In the genomic region with DNA sequence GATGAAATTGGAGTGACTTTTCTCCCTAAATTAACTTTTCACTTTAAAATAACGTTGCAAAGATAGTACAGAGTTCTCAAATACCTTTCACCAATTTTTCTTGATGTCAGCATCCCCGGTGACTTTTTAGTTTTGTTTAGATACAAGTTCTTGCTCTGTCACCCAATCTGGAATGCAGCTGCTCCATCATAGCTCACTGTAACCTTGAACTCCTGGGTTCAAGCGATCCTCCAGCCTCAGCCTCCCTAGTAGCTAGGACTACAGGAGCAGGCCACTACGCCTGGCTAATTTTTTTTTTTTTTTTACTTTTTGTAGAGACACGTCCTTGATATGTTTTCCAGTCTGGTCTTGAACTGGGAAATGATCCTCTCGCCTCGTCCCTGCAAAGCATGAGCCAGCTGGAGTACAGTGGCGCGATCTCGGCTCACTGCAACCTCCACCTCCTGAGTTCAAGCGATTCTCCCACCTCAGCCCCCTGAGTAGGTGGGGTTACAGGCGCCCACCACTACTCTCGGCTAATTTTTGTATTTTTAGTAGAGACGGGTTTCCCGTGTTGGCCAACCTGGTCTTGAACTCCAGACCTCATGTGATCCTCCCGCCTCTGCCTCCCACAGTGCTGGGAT, we compare ENCODE assay signal across 8 cellular contexts. TPM values are rescaled to one million over a fixed set of nuclear protein-coding genes. Genes with fewer than 3 reads are reported as not detected.
A peak's percentile ranks its signal among the peaks of the same experiment; 100 is the strongest.
DNase-seq lines count a peak whose midpoint lies in the region; ATAC-seq and TF ChIP-seq lines count a peak whose summit lies in the region.

No MANE protein-coding gene starts in this region.

- no peak for ATAC-seq in GM21515 (IDR thresholded peaks at IDR 0.05; ENCODE audit: unreplicated experiment)

- peaks cover 5% of the 10 kb centered on the region for H3K36me3 ChIP-seq in adipocyte (ENCODE audit: control insufficient read depth, insufficient read depth, low read length, severe bottlenecking)
- no peaks in the 10 kb centered on the region for H3K36me3 ChIP-seq in transverse colon

- TF ChIP-seq POLR2A in transverse colon (IDR thresholded peaks at IDR 0.05): no peak

- H3K27me3 ChIP-seq in adipocyte (replicated peaks; ENCODE audit: control insufficient read depth, insufficient read depth, low read length) (no peaks in the 10 kb centered on the region), transverse colon (no peaks in the 10 kb centered on the region)

- intact Hi-C loops in transverse colon (cut with DNase I; ENCODE audit: low total_unique reads): no loop called here

- H3K4me1 ChIP-seq in adipocyte (ENCODE audit: control insufficient read depth, insufficient read depth, low read length) (peaks cover 16% of the 10 kb centered on the region), transverse colon (peaks cover 13 to 52% (median 23%) of the 10 kb centered on the region in 4 donors)

- in situ Hi-C loops in transverse colon (cut with MboI; ENCODE audit: low pct_ligation_motif_present in 1 of 4, low pct_unique_long_range_greater_than_20kb in 1 of 4, low sequenced_read_pairs in 3 of 4): loop anchor here in 1 of 4 donors (10.0 kb wide), 1 partner anchor 89 kb away; a partner anchor contains a TSS

- peak overlapping the region; percentile 95 for H3K4me3 ChIP-seq in adipocyte (ENCODE audit: low read length)
- peak overlapping the region; percentile 52 to 94 (median 80) for H3K4me3 ChIP-seq in transverse colon

- no peaks in the 10 kb centered on the region for H3K9me3 ChIP-seq in adipocyte (ENCODE audit: control insufficient read depth, low read length)
- no peaks in the 10 kb centered on the region for H3K9me3 ChIP-seq in transverse colon

- 25 to 54% methylated on average over 10 to 16 of the region's 16 CpGs for WGBS in transverse colon (ENCODE audit: low coverage in 1 of 2), 2 donors

- no peak for TF ChIP-seq CTCF in 22Rv1 (IDR thresholded peaks at IDR 0.05)
- no peak for TF ChIP-seq CTCF in transverse colon (IDR thresholded peaks at IDR 0.05)

- TF ChIP-seq EP300 in transverse colon (IDR thresholded peaks at IDR 0.05; ENCODE audit: low read depth): no peak

- peak overlapping the region; percentile 95 for H3K27ac ChIP-seq in 22Rv1
- H3K27ac ChIP-seq in transverse colon: peak overlapping the region; percentile 91 to 99 (median 98)

- peak overlapping the region; percentile 97 for H3K9ac ChIP-seq in adipocyte (ENCODE audit: low read length)

- peak; percentile 11 for DNase-seq in HCEC 1CT
- DNase-seq in adipocyte (ENCODE audit: low read depth): peak; percentile 32
- DNase-seq in left kidney (ENCODE audit: low read depth, low spot score): peak; percentile 30
- no peak for DNase-seq in transverse colon
- no peak for DNase-seq in AG08396 (ENCODE audit: low spot score)
- DNase-seq in NCI-H446 (lab: John Stamatoyannopoulos, UW): no peak

RNA-seq across cellular contexts. Expression of a gene that starts 0.7 kb away (rescaled TPM):
- 10 to 100 TPM; 10.3 to 27.9 (median 19.0) TPM for total RNA-seq in transverse colon

RNA-seq across cellular contexts. Expression of a gene that starts 0.9 kb away (rescaled TPM):
- 10 to 100 TPM in 1 of 4 donors, 1 to 10 TPM in 3; 6.0 to 16.7 (median 6.6) TPM for total RNA-seq in transverse colon

RNA-seq across cellular contexts. Expression of a gene that starts 35.2 kb away (rescaled TPM):
- 10 to 100 TPM in 2 of 4 donors, 1 to 10 TPM in 2; 4.9 to 23.5 (median 11.7) TPM for total RNA-seq in transverse colon

Comparison
In these comparisons a context has a peak if more than half of its experiments do, and no peak if none do; other contexts are left out.
1. DNase-seq: peak in HCEC 1CT (single experiment), adipocyte (single experiment) and left kidney (single experiment); none in transverse colon (single experiment), AG08396 (single experiment) and NCI-H446 (0 of 2).